In the genomic region with DNA sequence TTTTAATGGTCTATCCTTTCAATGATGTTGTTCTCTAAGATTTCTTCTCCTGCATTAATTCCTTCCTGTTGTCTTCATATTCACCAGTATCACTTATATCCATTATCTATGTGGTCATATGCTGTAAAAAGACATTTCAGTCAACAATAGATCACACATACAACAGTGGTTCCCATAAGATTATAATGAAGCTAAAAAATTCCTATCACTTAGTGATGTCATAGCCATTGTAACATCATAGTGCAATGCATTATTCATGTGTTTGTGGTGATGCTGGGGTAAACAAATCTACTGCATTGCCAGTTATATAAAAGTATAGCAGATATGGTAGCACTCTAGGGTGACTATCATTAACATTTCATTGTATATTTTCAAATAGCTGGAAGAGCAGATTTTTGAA, we compare ENCODE assay signal across 34 cellular contexts.
"Had no signal": no experiment of that assay in that cellular context is flagged by ENCODE, and none has a peak within 500 bp of the region (broad histone marks: within the 10 kb centered on the region; RNA-seq: fewer than 3 reads in every experiment).

No MANE protein-coding gene starts in this region.

- DNase-seq: activated B cell treated with CpG ODN at 0.5 μM for 24 hours; activated CD4-positive, alpha-beta memory T cell treated with anti-CD3 and anti-CD28 coated beads for 36 hours; activated CD4-positive, alpha-beta T cell treated with anti-CD3 and anti-CD28 coated beads for 4 hours; activated CD4-positive, alpha-beta T cell treated with anti-CD3 and anti-CD28 coated beads, Interleukin-2, amount 10 ng/mL, durations not matched to agents 24 days and 14 days; activated CD4-positive, alpha-beta T cell treated with anti-CD3 and anti-CD28 coated beads, Interleukin-2, amount 50 U/mL, for 1 hour; activated CD4-positive, alpha-beta T cell treated with anti-CD3 and anti-CD28 coated beads, Interleukin-2, amount 50 U/mL, for 4 hours; activated CD4-positive, CD25-positive, alpha-beta regulatory T cell treated with anti-CD3 and anti-CD28 coated beads, Interleukin-2, amount 50 U/mL, for 72 hours; activated CD8-positive, alpha-beta memory T cell treated with anti-CD3 and anti-CD28 coated beads, Interleukin-2, amount 50 U/mL, for 4 hours; activated CD8-positive, alpha-beta T cell treated with anti-CD3 and anti-CD28 coated beads for 36 hours; activated effector memory CD4-positive, alpha-beta T cell treated with Interleukin-2 at 50 U/mL for 16 hours; activated gamma-delta T cell; activated naive CD4-positive, alpha-beta T cell treated with anti-CD3 and anti-CD28 coated beads, Interleukin-2, amount 10 ng/mL, durations not matched to agents 7 days and 5 days; activated naive CD4-positive, alpha-beta T cell treated with Interleukin-2 at 50 U/mL for 16 hours; activated naive CD8-positive, alpha-beta T cell treated with anti-CD3 and anti-CD28 coated beads, Interleukin-2, amount 10 ng/mL, durations not matched to agents 7 days and 5 days; activated naive CD8-positive, alpha-beta T cell treated with anti-CD3 and anti-CD28 coated beads, Interleukin-2, amount 50 U/mL, for 24 hours; activated T-cell treated with anti-CD3 and anti-CD28 coated beads for 4 hours; activated T-cell treated with anti-CD3 and anti-CD28 coated beads, Interleukin-2, amount 50 U/mL, for 1 hour; activated T-cell treated with anti-CD3 and anti-CD28 coated beads, Interleukin-2, amount 50 U/mL, for 4 hours; amygdala; anterior cingulate cortex; caudate nucleus; cerebellar nuclear complex; T-helper 1 cell; T-helper 2 cell; T-helper 9 cell had no signal

- FAIRE-seq: bronchial epithelial cell, TTC549 had no signal

- H3K9me3 Mint-ChIP-seq: activated CD4-positive, alpha-beta T cell treated with anti-CD3 and anti-CD28 coated beads, Interleukin-2, amount 10 ng/mL, durations not matched to agents 24 days and 14 days; activated naive CD4-positive, alpha-beta T cell treated with anti-CD3 and anti-CD28 coated beads, Interleukin-2, amount 10 ng/mL, durations not matched to agents 7 days and 5 days; activated naive CD4-positive, alpha-beta T cell treated with anti-CD3 and anti-CD28 coated beads, Interleukin-2, amount 50 U/mL, for 24 hours; activated naive CD8-positive, alpha-beta T cell treated with anti-CD3 and anti-CD28 coated beads, Interleukin-2, amount 50 U/mL, for 24 hours; activated T-cell treated with anti-CD3 and anti-CD28 coated beads, Interleukin-2, amount 50 U/mL, for 4 hours; T-helper 1 cell treated with Interleukin-12 subunit alpha and Interleukin-12 subunit beta and Interleukin-4 antibody, amounts not matched to agents 30 μg/mL and 1 μg/mL, for 36 hours; T-helper 2 cell treated with Interferon-gamma antibody and Interleukin-4, amounts not matched to agents 5 μg/mL and 100 μg/mL, for 36 hours had no signal

- H3K36me3 Mint-ChIP-seq: activated CD4-positive, alpha-beta memory T cell treated with anti-CD3 and anti-CD28 coated beads for 36 hours; activated naive CD4-positive, alpha-beta T cell treated with anti-CD3 and anti-CD28 coated beads, Interleukin-2, amount 10 ng/mL, durations not matched to agents 7 days and 5 days; activated naive CD4-positive, alpha-beta T cell treated with anti-CD3 and anti-CD28 coated beads, Interleukin-2, amount 50 U/mL, for 24 hours; activated naive CD8-positive, alpha-beta T cell; activated naive CD8-positive, alpha-beta T cell treated with anti-CD3 and anti-CD28 coated beads, Interleukin-2, amount 10 ng/mL, durations not matched to agents 7 days and 5 days had no signal

- H3K27ac Mint-ChIP-seq: activated B cell treated with CpG ODN at 0.5 μM for 24 hours; activated CD4-positive, alpha-beta memory T cell treated with anti-CD3 and anti-CD28 coated beads for 36 hours; activated CD4-positive, alpha-beta T cell treated with anti-CD3 and anti-CD28 coated beads, Interleukin-2, amount 10 ng/mL, durations not matched to agents 24 days and 14 days; activated CD8-positive, alpha-beta T cell treated with anti-CD3 and anti-CD28 coated beads for 36 hours; activated naive CD4-positive, alpha-beta T cell treated with anti-CD3 and anti-CD28 coated beads, Interleukin-2, amount 10 ng/mL, durations not matched to agents 7 days and 5 days; activated naive CD4-positive, alpha-beta T cell treated with anti-CD3 and anti-CD28 coated beads, Interleukin-2, amount 50 U/mL, for 24 hours; activated naive CD8-positive, alpha-beta T cell; activated naive CD8-positive, alpha-beta T cell treated with anti-CD3 and anti-CD28 coated beads, Interleukin-2, amount 10 ng/mL, durations not matched to agents 7 days and 5 days; activated naive CD8-positive, alpha-beta T cell treated with anti-CD3 and anti-CD28 coated beads, Interleukin-2, amount 50 U/mL, for 24 hours; activated T-helper 2 cell treated with anti-CD3 and anti-CD28 coated beads, Interferon-gamma antibody, Interleukin-2, Interleukin-4, amounts not matched to agents 10 μg/mL and 5 μg/mL and 100 μg/mL, durations not matched to agents 14 hours and 24 hours and 36 hours; brain; T-helper 1 cell treated with Interleukin-12 subunit alpha and Interleukin-12 subunit beta and Interleukin-4 antibody, amounts not matched to agents 30 μg/mL and 1 μg/mL, for 36 hours; T-helper 2 cell treated with Interferon-gamma antibody and Interleukin-4, amounts not matched to agents 5 μg/mL and 100 μg/mL, for 36 hours had no signal

- H3K27me3 Mint-ChIP-seq: activated B cell treated with CpG ODN at 0.5 μM for 24 hours; activated CD4-positive, alpha-beta memory T cell treated with anti-CD3 and anti-CD28 coated beads for 36 hours; activated naive CD4-positive, alpha-beta T cell treated with anti-CD3 and anti-CD28 coated beads, Interleukin-2, amount 10 ng/mL, durations not matched to agents 7 days and 5 days; activated naive CD8-positive, alpha-beta T cell; activated naive CD8-positive, alpha-beta T cell treated with anti-CD3 and anti-CD28 coated beads, Interleukin-2, amount 10 ng/mL, durations not matched to agents 7 days and 5 days; activated naive CD8-positive, alpha-beta T cell treated with anti-CD3 and anti-CD28 coated beads, Interleukin-2, amount 50 U/mL, for 24 hours; central memory CD8-positive, alpha-beta T cell had no signal

- H3K4me1 Mint-ChIP-seq: activated B cell treated with CpG ODN at 0.5 μM for 24 hours; activated CD4-positive, alpha-beta T cell treated with anti-CD3 and anti-CD28 coated beads, Interleukin-2, amount 10 ng/mL, durations not matched to agents 24 days and 14 days; activated naive CD4-positive, alpha-beta T cell treated with anti-CD3 and anti-CD28 coated beads, Interleukin-2, amount 10 ng/mL, durations not matched to agents 7 days and 5 days; activated naive CD4-positive, alpha-beta T cell treated with anti-CD3 and anti-CD28 coated beads, Interleukin-2, amount 50 U/mL, for 24 hours; activated naive CD8-positive, alpha-beta T cell treated with anti-CD3 and anti-CD28 coated beads, Interleukin-2, amount 50 U/mL, for 24 hours; central memory CD8-positive, alpha-beta T cell had no signal

- H3K4me3 Mint-ChIP-seq: activated B cell treated with CpG ODN at 0.5 μM for 24 hours; activated CD4-positive, alpha-beta memory T cell treated with anti-CD3 and anti-CD28 coated beads for 36 hours; activated CD4-positive, alpha-beta T cell treated with anti-CD3 and anti-CD28 coated beads, Interleukin-2, amount 10 ng/mL, durations not matched to agents 24 days and 14 days; activated CD8-positive, alpha-beta T cell treated with anti-CD3 and anti-CD28 coated beads for 36 hours; activated naive CD4-positive, alpha-beta T cell treated with anti-CD3 and anti-CD28 coated beads, Interleukin-2, amount 10 ng/mL, durations not matched to agents 7 days and 5 days; activated naive CD4-positive, alpha-beta T cell treated with anti-CD3 and anti-CD28 coated beads, Interleukin-2, amount 50 U/mL, for 24 hours; activated naive CD8-positive, alpha-beta T cell; activated naive CD8-positive, alpha-beta T cell treated with anti-CD3 and anti-CD28 coated beads, Interleukin-2, amount 10 ng/mL, durations not matched to agents 7 days and 5 days; activated naive CD8-positive, alpha-beta T cell treated with anti-CD3 and anti-CD28 coated beads, Interleukin-2, amount 50 U/mL, for 24 hours; activated T-cell treated with anti-CD3 and anti-CD28 coated beads, Interleukin-2, amount 50 U/mL, for 4 hours; brain; central memory CD8-positive, alpha-beta T cell; T-helper 1 cell treated with Interleukin-12 subunit alpha and Interleukin-12 subunit beta and Interleukin-4 antibody, amounts not matched to agents 30 μg/mL and 1 μg/mL, for 36 hours; T-helper 2 cell treated with Interferon-gamma antibody and Interleukin-4, amounts not matched to agents 5 μg/mL and 100 μg/mL, for 36 hours had no signal
